ENCODE assay signal across 18 cellular contexts in genomic region chr14:60196291-60196690, GRCh38. TPM values are rescaled to one million over a fixed set of nuclear protein-coding genes. Genes with fewer than 3 reads are reported as not detected.
DNase-seq lines count a peak whose midpoint lies in the region; ATAC-seq and TF ChIP-seq lines count a peak whose summit lies in the region.
"Had no signal": no experiment of that assay in that cellular context is flagged by ENCODE, and none has a peak within 500 bp of the region (broad histone marks: within the 10 kb centered on the region; RNA-seq: fewer than 3 reads in every experiment).

No MANE protein-coding gene starts in this region.

- ATAC-seq in activated naive CD4-positive, alpha-beta T cell treated with anti-CD3 and anti-CD28 coated beads, Interleukin-2, amount 50 U/mL, for 72 hours: peak; percentile 63 to 68
- ATAC-seq in PC-3 (peak; percentile 50), left cardiac atrium (no peak)
- peak; percentile 72 for ATAC-seq in activated naive CD8-positive, alpha-beta T cell treated with anti-CD3 and anti-CD28 coated beads, Interleukin-2, amount 50 U/mL, for 24 hours
- peak; percentile 52 for ATAC-seq in stimulated activated naive CD8-positive, alpha-beta T cell treated with anti-CD3 and anti-CD28 coated beads, Interleukin-15, amount 100 ng/mL, for 72 hours
- ATAC-seq: right lobe of liver, upper lobe of right lung had no signal

- H3K27me3 Mint-ChIP-seq in activated naive CD8-positive, alpha-beta T cell treated with anti-CD3 and anti-CD28 coated beads, Interleukin-2, amount 50 U/mL, for 24 hours: no peaks in the 10 kb centered on the region
- H3K27me3 Mint-ChIP-seq in stimulated activated naive CD8-positive, alpha-beta T cell treated with anti-CD3 and anti-CD28 coated beads, Interleukin-15, amount 100 ng/mL, for 72 hours: peaks cover 17% of the 10 kb centered on the region

- TF ChIP-seq CTCF in PC-3 (conservative IDR thresholded peaks at IDR 0.05; ENCODE audit: low read depth, low read length): no peak

- no peak overlapping the region for H3K14ac ChIP-seq in neuronal stem cell (ENCODE audit: low read length)

- H4K20me1 ChIP-seq in PC-3 (ENCODE audit: low read length): no peaks in the 10 kb centered on the region

- H3K9me3 ChIP-seq in PC-3 (ENCODE audit: low read length): no peaks in the 10 kb centered on the region
- peaks cover 0 to 6% of the 10 kb centered on the region in 2 donors for H3K9me3 ChIP-seq in neuronal stem cell (replicated peaks in 1 of 2; ENCODE audit: control insufficient read depth in 2 of 2, insufficient read depth in 1 of 2, low read depth in 1 of 2, low read length in 2 of 2)
- H3K9me3 ChIP-seq: colonic mucosa, right lobe of liver, upper lobe of right lung had no signal

- H3K36me3 ChIP-seq in PC-3 (ENCODE audit: low read depth, low read length): no peaks in the 10 kb centered on the region
- H3K36me3 ChIP-seq in neuronal stem cell (replicated peaks in 1 of 2; ENCODE audit: control insufficient read depth in 2 of 2, insufficient read depth in 2 of 2, low read length in 2 of 2): no peaks in the 10 kb centered on the region
- H3K36me3 ChIP-seq: colonic mucosa, right lobe of liver, stomach, upper lobe of right lung had no signal

- H2AFZ ChIP-seq in PC-3 (ENCODE audit: low read length): no peak overlapping the region
- no peak overlapping the region for H2AFZ ChIP-seq in neuronal stem cell (ENCODE audit: low read length)

- DNase-seq in activated naive CD4-positive, alpha-beta T cell treated with anti-CD3 and anti-CD28 coated beads, Interleukin-2, amount 50 U/mL, for 72 hours (ENCODE audit: low spot score in 2 of 2): no peak
- no peak for DNase-seq in activated naive CD4-positive, alpha-beta T cell treated with anti-CD3 and anti-CD28 coated beads, Interleukin-2, amount 50 U/mL, for 16 hours
- peak; percentile 71 for DNase-seq in PC-3
- DNase-seq in activated naive CD8-positive, alpha-beta T cell treated with anti-CD3 and anti-CD28 coated beads, Interleukin-2, amount 50 U/mL, for 24 hours: no peak
- no peak for DNase-seq in stimulated activated naive CD8-positive, alpha-beta T cell treated with anti-CD3 and anti-CD28 coated beads, Interleukin-15, amount 100 ng/mL, for 72 hours
- no peak for DNase-seq in left cardiac atrium
- no peak for DNase-seq in neuronal stem cell (ENCODE audit: low spot score)
- DNase-seq in NCI-H446 (lab: John Stamatoyannopoulos, UW): no peak
- DNase-seq: activated naive CD4-positive, alpha-beta T cell; colonic mucosa; DMS 273 treated with DMSO at 0.1 percent for 48 hours; NCI-H1930; right lobe of liver; SIG-M5; stomach; T-helper 9 cell; upper lobe of right lung had no signal

- H3K27ac Mint-ChIP-seq in activated naive CD4-positive, alpha-beta T cell treated with anti-CD3 and anti-CD28 coated beads, Interleukin-2, amount 50 U/mL, for 72 hours: peak overlapping the region in 1 of 2 donors; percentile 64
- H3K27ac Mint-ChIP-seq in activated naive CD8-positive, alpha-beta T cell treated with anti-CD3 and anti-CD28 coated beads, Interleukin-2, amount 50 U/mL, for 24 hours: no peak overlapping the region
- H3K27ac Mint-ChIP-seq in stimulated activated naive CD8-positive, alpha-beta T cell treated with anti-CD3 and anti-CD28 coated beads, Interleukin-15, amount 100 ng/mL, for 72 hours: peak overlapping the region in 1 of 2 donors; percentile 86
- H3K27ac Mint-ChIP-seq: CD14-positive monocyte had no signal

- H3K4me3 Mint-ChIP-seq in activated naive CD8-positive, alpha-beta T cell treated with anti-CD3 and anti-CD28 coated beads, Interleukin-2, amount 50 U/mL, for 24 hours: no peak overlapping the region
- peak overlapping the region in 1 of 2 donors; percentile 54 for H3K4me3 Mint-ChIP-seq in stimulated activated naive CD8-positive, alpha-beta T cell treated with anti-CD3 and anti-CD28 coated beads, Interleukin-15, amount 100 ng/mL, for 72 hours
- H3K4me3 Mint-ChIP-seq: CD14-positive monocyte had no signal

- no peak overlapping the region for H2BK12ac ChIP-seq in neuronal stem cell (ENCODE audit: low read length)

- H2AK5ac ChIP-seq in neuronal stem cell (ENCODE audit: low read depth, low read length): no peak overlapping the region

- H3F3A ChIP-seq in PC-3 (ENCODE audit: low read length, unreplicated experiment): peaks cover 3% of the 10 kb centered on the region

- H3K9me3 Mint-ChIP-seq in activated naive CD4-positive, alpha-beta T cell treated with anti-CD3 and anti-CD28 coated beads, Interleukin-2, amount 50 U/mL, for 72 hours: peaks cover 16 to 20% of the 10 kb centered on the region in 2 donors
- peaks cover 15% of the 10 kb centered on the region for H3K9me3 Mint-ChIP-seq in activated naive CD8-positive, alpha-beta T cell treated with anti-CD3 and anti-CD28 coated beads, Interleukin-2, amount 50 U/mL, for 24 hours
- H3K9me3 Mint-ChIP-seq in stimulated activated naive CD8-positive, alpha-beta T cell treated with anti-CD3 and anti-CD28 coated beads, Interleukin-15, amount 100 ng/mL, for 72 hours: peaks cover 18 to 26% of the 10 kb centered on the region in 2 donors

- CTCF ChIA-PET in PC-3 (lab: Charles Lee): no interaction called here

- no peaks in the 10 kb centered on the region for H3K27me3 ChIP-seq in PC-3 (ENCODE audit: low read length)
- peaks cover 0 to 8% (median 0%) of the 10 kb centered on the region in 3 experiments for H3K27me3 ChIP-seq in neuronal stem cell (ENCODE audit: control insufficient read depth in 3 of 3, insufficient read depth in 3 of 3, low read depth in 1 of 3, low read length in 3 of 3)
- H3K27me3 ChIP-seq: colonic mucosa, right lobe of liver, stomach, upper lobe of right lung had no signal

- no peak overlapping the region for H4K8ac ChIP-seq in neuronal stem cell (ENCODE audit: low read depth, low read length)

- H2BK5ac ChIP-seq in neuronal stem cell (ENCODE audit: low read length): no peak overlapping the region

- H3K4ac ChIP-seq in neuronal stem cell (ENCODE audit: low read length): no peak overlapping the region

- peaks cover 14% of the 10 kb centered on the region for H3K4me1 Mint-ChIP-seq in activated naive CD8-positive, alpha-beta T cell treated with anti-CD3 and anti-CD28 coated beads, Interleukin-2, amount 50 U/mL, for 24 hours
- H3K4me1 Mint-ChIP-seq in stimulated activated naive CD8-positive, alpha-beta T cell treated with anti-CD3 and anti-CD28 coated beads, Interleukin-15, amount 100 ng/mL, for 72 hours: peaks cover 18% of the 10 kb centered on the region

- H3K79me1 ChIP-seq in neuronal stem cell (ENCODE audit: low read depth, low read length): no peaks in the 10 kb centered on the region

- H3K4me3 ChIP-seq in PC-3 (ENCODE audit: low read length) (no peak overlapping the region), neuronal stem cell (ENCODE audit: low read length in 2 of 2) (no peak overlapping the region)
- H3K4me3 ChIP-seq: colonic mucosa, right lobe of liver, stomach, upper lobe of right lung had no signal

- POLR2A ChIA-PET in PC-3 (lab: Charles Lee; ENCODE audit: unreplicated experiment): no interaction called here

- no TSS peak for BruUV-seq in PC-3 (replicated peaks; lab: Mats Ljungman, UMichigan)

- no peaks in the 10 kb centered on the region for H3K9me2 ChIP-seq in PC-3 (replicated peaks; ENCODE audit: low read length)

- H2BK120ac ChIP-seq in neuronal stem cell (ENCODE audit: low read depth, low read length): no peak overlapping the region

- no peak overlapping the region for H2BK15ac ChIP-seq in neuronal stem cell (ENCODE audit: low read length)

- intact Hi-C loops in PC-3 (cut with micrococcal nuclease) (loop anchor here (5.0 kb wide), 2 partner anchors 51 to 151 kb away; partner anchors contain the start of gene PPM1A), left cardiac atrium (cut with DNase I) (loop anchor here (5.0 to 10.0 kb wide), 3 partner anchors 129 to 371 kb away; no protein-coding TSS in a partner anchor)

- H3K4me2 ChIP-seq in PC-3 (ENCODE audit: low read length) (no peak overlapping the region; the same call in 1 of the 2 replicates), neuronal stem cell (ENCODE audit: insufficient read depth, low read length, poor library complexity, severe bottlenecking) (no peak overlapping the region)

- H3K36me3 Mint-ChIP-seq in activated naive CD4-positive, alpha-beta T cell treated with anti-CD3 and anti-CD28 coated beads, Interleukin-2, amount 50 U/mL, for 72 hours: peaks cover 14 to 20% of the 10 kb centered on the region in 2 donors
- H3K36me3 Mint-ChIP-seq in activated naive CD8-positive, alpha-beta T cell treated with anti-CD3 and anti-CD28 coated beads, Interleukin-2, amount 50 U/mL, for 24 hours (ENCODE audit: low read depth): no peaks in the 10 kb centered on the region
- H3K36me3 Mint-ChIP-seq: CD14-positive monocyte had no signal

- H3K23ac ChIP-seq in neuronal stem cell (ENCODE audit: low read depth, low read length, poor library complexity): no peak overlapping the region

- H3K4me1 ChIP-seq in PC-3 (ENCODE audit: insufficient read depth, low read length) (peaks cover 26% of the 10 kb centered on the region), neuronal stem cell (ENCODE audit: control insufficient read depth in 2 of 2, insufficient read depth in 1 of 2, low read depth in 1 of 2, low read length in 2 of 2) (no peaks in the 10 kb centered on the region)
- H3K4me1 ChIP-seq: colonic mucosa, right lobe of liver, stomach, upper lobe of right lung had no signal

- H3K27ac ChIP-seq in PC-3 (ENCODE audit: low read length) (no peak overlapping the region), neuronal stem cell (replicated peaks; ENCODE audit: low read length) (no peak overlapping the region)
- H3K27ac ChIP-seq: colonic mucosa, right lobe of liver, stomach, upper lobe of right lung had no signal

- no peak overlapping the region for H3K18ac ChIP-seq in neuronal stem cell (ENCODE audit: low read length)

- WGBS in neuronal stem cell (ENCODE audit: extremely low coverage in 2 of 2, insufficient read length in 2 of 2, insufficient replicate concordance in 1 of 2), 2 donors: no CpG with 5 or more reads among the region's 2 CpGs

- H3K79me2 ChIP-seq in PC-3 (ENCODE audit: low read length): no peaks in the 10 kb centered on the region

- H3K9ac ChIP-seq in PC-3 (ENCODE audit: low read length) (no peak overlapping the region), neuronal stem cell (ENCODE audit: low read depth, low read length, poor library complexity) (no peak overlapping the region)

- no peak overlapping the region for H4K91ac ChIP-seq in neuronal stem cell (ENCODE audit: low read depth, low read length, poor library complexity)

RNA-seq across cellular contexts. Expression of gene DHRS7, which starts 31.1 kb away (rescaled TPM):
- 10 to 100 TPM; 32.9 to 46.2 TPM for total RNA-seq in activated naive CD4-positive, alpha-beta T cell treated with anti-CD3 and anti-CD28 coated beads, Interleukin-2, amount 50 U/mL, for 72 hours
- 236 and 266 TPM in 2 replicates for total RNA-seq in PC-3 (2014; rRNA removed)
- total RNA-seq in left cardiac atrium: 10 to 100 TPM; 50.0 to 54.4 TPM
- 17.7 TPM for polyA plus RNA-seq in neuronal stem cell (2013, experiment 1 of 2)
- 17.1 TPM for polyA plus RNA-seq in neuronal stem cell (2013, experiment 2 of 2)

RNA-seq across cellular contexts. Expression of gene PPM1A, which starts 52.7 kb away (rescaled TPM):
- 10 to 100 TPM; 33.7 to 55.5 TPM for total RNA-seq in activated naive CD4-positive, alpha-beta T cell treated with anti-CD3 and anti-CD28 coated beads, Interleukin-2, amount 50 U/mL, for 72 hours
- 69.3 and 69.4 TPM in 2 replicates for total RNA-seq in PC-3 (2014; rRNA removed)
- total RNA-seq in left cardiac atrium: 10 to 100 TPM; 73.2 to 76.0 TPM
- polyA plus RNA-seq in neuronal stem cell (2013, experiment 1 of 2): 27.6 TPM
- polyA plus RNA-seq in neuronal stem cell (2013, experiment 2 of 2): 28.1 TPM

Comparison
In these comparisons a context has a peak if more than half of its experiments do, and no peak if none do; other contexts are left out.
1. ATAC-seq: peak in activated naive CD4-positive, alpha-beta T cell treated with anti-CD3 and anti-CD28 coated beads, Interleukin-2, amount 50 U/mL, for 72 hours (2 of 2), PC-3 (single experiment), activated naive CD8-positive, alpha-beta T cell treated with anti-CD3 and anti-CD28 coated beads, Interleukin-2, amount 50 U/mL, for 24 hours (single experiment) and stimulated activated naive CD8-positive, alpha-beta T cell treated with anti-CD3 and anti-CD28 coated beads, Interleukin-15, amount 100 ng/mL, for 72 hours (single experiment); none in left cardiac atrium (0 of 2).